In genomic region chr11:102457056-102457677, GRCh38 we compare ENCODE assay signal across 1 cellular context.
TF ChIP-seq lines count a peak whose summit lies in the region.

No MANE protein-coding gene starts in this region.

TF ChIP-seq in IMR-90, 13 proteins besides CTCF, POLR2A, EP300 and RAD21:
- TF ChIP-seq ELK1 (IDR thresholded peaks at IDR 0.05; ENCODE audit: borderline replicate concordance, low read depth, low read length) (no peak), FOS (IDR thresholded peaks at IDR 0.05; ENCODE audit: low read depth, low read length) (no peak), MAZ (IDR thresholded peaks at IDR 0.05; ENCODE audit: borderline replicate concordance, low read depth, low read length) (no peak), NFE2L2 (IDR thresholded peaks at IDR 0.05; ENCODE audit: low read depth, low read length) (no peak), RFX5 (IDR thresholded peaks at IDR 0.05; ENCODE audit: low read depth, low read length) (no peak), USF2 (IDR thresholded peaks at IDR 0.05; ENCODE audit: low read depth, low read length) (no peak), BHLHE40 (IDR thresholded peaks at IDR 0.05; ENCODE audit: low read depth, low read length) (no peak), MXI1 (IDR thresholded peaks at IDR 0.05; ENCODE audit: borderline replicate concordance, low read depth, low read length) (no peak), CEBPB (IDR thresholded peaks at IDR 0.05; ENCODE audit: low read depth, low read length) (no peak), CHD1 (IDR thresholded peaks at IDR 0.05; ENCODE audit: low read depth, low read length) (no peak), SMC3 (IDR thresholded peaks at IDR 0.05; ENCODE audit: low read depth, low read length) (no peak), MAFK (IDR thresholded peaks at IDR 0.05; ENCODE audit: low read depth, low read length) (no peak), RCOR1 (IDR thresholded peaks at IDR 0.05; ENCODE audit: insufficient replicate concordance, low read length) (no peak)
